9 cellular contexts compared by ENCODE assay signal in genomic region chr3:45011756-45012441, GRCh38. TPM values are rescaled to one million over a fixed set of nuclear protein-coding genes. Genes with fewer than 3 reads are reported as not detected.
DNase-seq lines count a peak whose midpoint lies in the region; ATAC-seq, FAIRE-seq and TF ChIP-seq lines count a peak whose summit lies in the region.
"Had no signal": no experiment of that assay in that cellular context is flagged by ENCODE, and none has a peak within 500 bp of the region (broad histone marks: within the 10 kb centered on the region; RNA-seq: fewer than 3 reads in every experiment).

No MANE protein-coding gene starts in this region.

- no peaks in the 10 kb centered on the region for H3K9me3 ChIP-seq in CD4-positive, alpha-beta T cell (ENCODE audit: control insufficient read depth, low read length)
- no peaks in the 10 kb centered on the region for H3K9me3 ChIP-seq in WERI-Rb-1 (ENCODE audit: severe bottlenecking)

- POLR2A ChIA-PET in CD4-positive, alpha-beta T cell (lab: Charles Lee), result interaction anchor here (0.6 to 1.4 kb wide), 4 partner anchors 23 to 585 kb away, joined by 3 to 5 read pairs (median 3); partner anchors contain the start of genes EXOSC7 and ZDHHC3

- H3K4me1 Mint-ChIP-seq in CD4-positive, alpha-beta T cell (ENCODE audit: low read depth), result peaks cover 20% of the 10 kb centered on the region
- peaks cover 11% of the 10 kb centered on the region for H3K4me1 Mint-ChIP-seq in endothelial cell (ENCODE audit: unreplicated experiment)

- no peak for ATAC-seq in CD4-positive, alpha-beta T cell (ENCODE audit: poor library complexity)
- ATAC-seq in GM21619 (IDR thresholded peaks at IDR 0.05; ENCODE audit: unreplicated experiment), result no peak

- TF ChIP-seq POLR2A in GM12892 (IDR thresholded peaks at IDR 0.05; ENCODE audit: low read depth, low read length), result no peak

- peak overlapping the region; percentile 34 for H3K27ac Mint-ChIP-seq in CD4-positive, alpha-beta T cell
- peak overlapping the region; percentile 93 for H3K27ac Mint-ChIP-seq in endothelial cell (ENCODE audit: unreplicated experiment)

- H3K4me3 Mint-ChIP-seq in CD4-positive, alpha-beta T cell, result no peak overlapping the region
- H3K4me3 Mint-ChIP-seq in endothelial cell (ENCODE audit: unreplicated experiment), result peak overlapping the region; percentile 59

- no peak for TF ChIP-seq CTCF in CD4-positive, alpha-beta T cell (IDR thresholded peaks at IDR 0.05)
- TF ChIP-seq CTCF in endothelial cell (IDR thresholded peaks at IDR 0.05; ENCODE audit: unreplicated experiment), result no peak
- no peak for TF ChIP-seq CTCF in WERI-Rb-1 (IDR thresholded peaks at IDR 0.05; ENCODE audit: low read depth, low read length)

- no peak for FAIRE-seq in GM12892 (lab: Jason Lieb, UNC)

- intact Hi-C loops in CD4-positive, alpha-beta T cell (cut with DNase I, micrococcal nuclease), result no loop called here

- no peak for DNase-seq in CD4-positive, alpha-beta T cell
- DNase-seq in NAMALWA (ENCODE audit: low spot score) (peak; percentile 16), endothelial cell (ENCODE audit: low spot score) (no peak), myocyte (ENCODE audit: low read depth) (peak; percentile 93), WERI-Rb-1 (no peak), NCI-H526 (lab: John Stamatoyannopoulos, UW) (no peak), GM12892 (ENCODE audit: insufficient read length) (no peak)

- CTCF ChIA-PET in CD4-positive, alpha-beta T cell (lab: Charles Lee), result no interaction called here

- peaks cover 79% of the 10 kb centered on the region for H3K36me3 Mint-ChIP-seq in CD4-positive, alpha-beta T cell (ENCODE audit: low read depth)
- peaks cover 8% of the 10 kb centered on the region for H3K36me3 Mint-ChIP-seq in endothelial cell (ENCODE audit: low read depth, unreplicated experiment)

- peaks cover 46% of the 10 kb centered on the region for H3K36me3 ChIP-seq in WERI-Rb-1

- no peaks in the 10 kb centered on the region for H3K27me3 Mint-ChIP-seq in CD4-positive, alpha-beta T cell
- peaks cover 3% of the 10 kb centered on the region for H3K27me3 Mint-ChIP-seq in endothelial cell (ENCODE audit: unreplicated experiment)

- H3K27me3 ChIP-seq in CD4-positive, alpha-beta T cell (ENCODE audit: control insufficient read depth, insufficient read depth, low read length), result no peaks in the 10 kb centered on the region
- H3K27me3 ChIP-seq in WERI-Rb-1 (ENCODE audit: insufficient read depth, low read depth, severe bottlenecking), result no peaks in the 10 kb centered on the region
- H3K27me3 ChIP-seq: cardiac muscle cell had no signal

- H3K27ac ChIP-seq in CD4-positive, alpha-beta T cell (ENCODE audit: low read depth, low read length), result no peak overlapping the region
- H3K27ac ChIP-seq in WERI-Rb-1, result no peak overlapping the region
- H3K27ac ChIP-seq: cardiac muscle cell had no signal

- no peak overlapping the region for H3K4me3 ChIP-seq in WERI-Rb-1 (ENCODE audit: low read depth, low read length)
- H3K4me3 ChIP-seq: cardiac muscle cell had no signal

- H3K9me3 Mint-ChIP-seq in CD4-positive, alpha-beta T cell, result no peaks in the 10 kb centered on the region
- H3K9me3 Mint-ChIP-seq in endothelial cell (ENCODE audit: unreplicated experiment), result no peaks in the 10 kb centered on the region

RNA-seq across cellular contexts. Expression of gene CLEC3B, which starts 14.2 kb away (rescaled TPM):
- under 1 TPM; 0.34 to 0.36 TPM for total RNA-seq in CD4-positive, alpha-beta T cell
- total RNA-seq in endothelial cell (ENCODE audit: unreplicated experiment), result 0.41 TPM
- 0.75 TPM in 1 of 2 replicates, not detected in the other for total RNA-seq in myocyte
- 2.9 TPM for polyA plus RNA-seq in myocyte (2012)
- polyA plus RNA-seq in GM12892 (2012; ENCODE audit: missing spikeins), result not detected

RNA-seq across cellular contexts. Expression of gene EXOSC7, which starts 35.9 kb away (rescaled TPM):
- 10 to 100 TPM; 28.1 to 28.4 TPM for total RNA-seq in CD4-positive, alpha-beta T cell
- total RNA-seq in endothelial cell (ENCODE audit: unreplicated experiment) (33.2 TPM), myocyte (66.9 and 93.0 TPM in 2 replicates)
- polyA plus RNA-seq in myocyte (2012), result 77.1 TPM
- 72.4 TPM for polyA plus RNA-seq in GM12892 (2012; ENCODE audit: missing spikeins)

RNA-seq across cellular contexts. Expression of gene ZDHHC3, which starts 35.9 kb away (rescaled TPM):
- total RNA-seq in CD4-positive, alpha-beta T cell, result 10 to 100 TPM; 34.4 to 34.6 TPM
- total RNA-seq in endothelial cell (ENCODE audit: unreplicated experiment) (135 TPM), myocyte (60.7 and 66.0 TPM in 2 replicates)
- polyA plus RNA-seq in myocyte (2012), result 65.2 TPM
- polyA plus RNA-seq in GM12892 (2012; ENCODE audit: missing spikeins), result 18.0 TPM

Comparison
In these comparisons a context has a peak if more than half of its experiments do, and no peak if none do; other contexts are left out.
1. DNase-seq: peak in NAMALWA (single experiment) and myocyte (single experiment); none in CD4-positive, alpha-beta T cell (0 of 10), endothelial cell (single experiment), WERI-Rb-1 (single experiment), NCI-H526 (0 of 2) and GM12892 (single experiment).